34 cellular contexts compared by ENCODE assay signal in the genomic region with DNA sequence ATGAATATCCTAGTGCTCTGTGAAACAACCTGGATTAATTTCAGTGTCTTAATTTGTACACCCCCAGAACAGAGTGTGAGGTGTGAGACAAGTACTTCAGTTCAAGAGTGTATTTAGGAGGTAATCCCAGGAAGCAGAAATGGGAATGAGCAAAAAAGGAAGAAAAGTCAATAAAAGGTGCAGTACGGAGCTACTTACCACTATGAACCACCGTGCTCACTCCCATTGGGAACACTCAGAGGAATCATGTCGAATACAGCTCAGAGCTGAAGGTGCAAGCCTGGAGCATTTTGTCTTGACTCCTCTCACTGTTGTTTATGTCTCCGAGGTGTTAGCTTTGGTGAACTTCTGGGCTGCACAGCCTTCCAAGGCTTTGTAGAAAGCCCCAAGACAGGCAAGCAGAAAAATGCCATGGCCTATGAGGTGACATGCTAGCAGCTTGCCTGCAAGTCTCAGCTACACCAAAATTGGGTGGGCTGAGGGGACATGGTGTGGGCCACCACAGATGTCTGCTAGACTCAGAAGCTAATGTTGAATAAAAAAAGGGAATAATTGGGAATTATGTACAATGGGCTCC. TPM values are rescaled to one million over a fixed set of nuclear protein-coding genes. Genes with fewer than 3 reads are reported as not detected.
"Had no signal": no experiment of that assay in that cellular context is flagged by ENCODE, and none has a peak within 500 bp of the region (broad histone marks: within the 10 kb centered on the region; RNA-seq: fewer than 3 reads in every experiment).

No MANE protein-coding gene starts in this region.

- DNase-seq: activated CD4-positive, alpha-beta T cell treated with anti-CD3 and anti-CD28 coated beads for 1 hour; activated CD4-positive, alpha-beta T cell treated with anti-CD3 and anti-CD28 coated beads, Interleukin-2, amount 10 ng/mL, durations not matched to agents 7 days and 5 days; activated CD8-positive, alpha-beta T cell treated with anti-CD3 and anti-CD28 coated beads for 36 hours; activated naive CD4-positive, alpha-beta T cell; activated T-cell treated with anti-CD3 and anti-CD28 coated beads, Interleukin-2, amount 50 U/mL, for 48 hours; cerebellar nuclear complex; colonic mucosa; effector CD8-positive, alpha-beta T cell; esophagus squamous epithelium; foreskin melanocyte; heart right ventricle; lower lobe of right lung; mucosa of descending colon; sigmoid colon; stimulated activated CD4-positive, alpha-beta T cell treated with anti-CD3 and anti-CD28 coated beads, Interleukin-4, amount 100 ng/mL, for 24 hours; T-helper 1 cell had no signal

- H3K27ac Mint-ChIP-seq: activated CD4-positive, alpha-beta T cell treated with anti-CD3 and anti-CD28 coated beads, Interleukin-2, amount 10 ng/mL, durations not matched to agents 7 days and 5 days; activated CD8-positive, alpha-beta T cell treated with anti-CD3 and anti-CD28 coated beads for 36 hours; activated naive CD4-positive, alpha-beta T cell treated with anti-CD3 and anti-CD28 coated beads, Interleukin-2, amount 50 U/mL, for 72 hours; activated T-helper 2 cell treated with anti-CD3 and anti-CD28 coated beads, Interferon-gamma antibody, Interleukin-2, Interleukin-4, amounts not matched to agents 10 μg/mL and 5 μg/mL and 100 μg/mL, durations not matched to agents 14 hours and 24 hours and 36 hours; natural killer cell treated with Interleukin-12 subunit alpha and Interleukin-12 subunit beta and Interleukin-15 and Interleukin-18, amount 100 ng/mL, for 72 hours; stimulated activated effector memory CD8-positive, alpha-beta T cell treated with anti-CD3 and anti-CD28 coated beads, Interleukin-12 subunit alpha, Interleukin-12 subunit beta, amount 100 ng/mL, for 72 hours; stimulated activated naive CD8-positive, alpha-beta T cell treated with anti-CD3 and anti-CD28 coated beads, Interleukin-15, Interleukin-2, amounts not matched to agents 100 ng/mL and 50 ng/mL, for 24 hours had no signal

- H3K4me3 ChIP-seq: colonic mucosa, esophagus squamous epithelium, heart right ventricle, lower lobe of right lung, mucosa of descending colon, sigmoid colon, thoracic aorta, vagina had no signal

- H3K27ac ChIP-seq: colonic mucosa, epithelial cell of prostate, esophagus squamous epithelium, heart right ventricle, lower lobe of right lung, sigmoid colon, thoracic aorta, vagina had no signal

- H3K36me3 Mint-ChIP-seq: activated naive CD4-positive, alpha-beta T cell treated with anti-CD3 and anti-CD28 coated beads, Interleukin-2, amount 50 U/mL, for 72 hours; natural killer cell treated with Interleukin-12 subunit alpha and Interleukin-12 subunit beta and Interleukin-15 and Interleukin-18, amount 100 ng/mL, for 72 hours; stimulated activated effector memory CD8-positive, alpha-beta T cell treated with anti-CD3 and anti-CD28 coated beads, Interleukin-12 subunit alpha, Interleukin-12 subunit beta, amount 100 ng/mL, for 72 hours; type B pancreatic cell had no signal

- H3K4me1 Mint-ChIP-seq: stimulated activated effector memory CD8-positive, alpha-beta T cell treated with anti-CD3 and anti-CD28 coated beads, Interleukin-12 subunit alpha, Interleukin-12 subunit beta, amount 100 ng/mL, for 72 hours had no signal

- H3K27me3 Mint-ChIP-seq: activated CD4-positive, alpha-beta T cell treated with anti-CD3 and anti-CD28 coated beads, Interleukin-2, amount 10 ng/mL, durations not matched to agents 7 days and 5 days; activated CD8-positive, alpha-beta T cell treated with anti-CD3 and anti-CD28 coated beads for 36 hours; natural killer cell treated with Interleukin-12 subunit alpha and Interleukin-12 subunit beta and Interleukin-15 and Interleukin-18, amount 100 ng/mL, for 72 hours; progenitor cell of endocrine pancreas; stimulated activated naive CD8-positive, alpha-beta T cell treated with anti-CD3 and anti-CD28 coated beads, Interleukin-15, Interleukin-2, amounts not matched to agents 100 ng/mL and 50 ng/mL, for 24 hours; type B pancreatic cell had no signal

- H3K9me3 ChIP-seq: colonic mucosa, esophagus squamous epithelium, heart right ventricle, lower lobe of right lung, mucosa of descending colon, sigmoid colon, thoracic aorta, vagina had no signal

- H3K9me3 Mint-ChIP-seq: activated CD4-positive, alpha-beta T cell treated with anti-CD3 and anti-CD28 coated beads, Interleukin-2, amount 10 ng/mL, durations not matched to agents 7 days and 5 days; activated CD8-positive, alpha-beta T cell treated with anti-CD3 and anti-CD28 coated beads for 36 hours; activated naive CD4-positive, alpha-beta T cell treated with anti-CD3 and anti-CD28 coated beads, Interleukin-2, amount 50 U/mL, for 72 hours; activated T-helper 2 cell treated with anti-CD3 and anti-CD28 coated beads, Interferon-gamma antibody, Interleukin-2, Interleukin-4, amounts not matched to agents 10 μg/mL and 5 μg/mL and 100 μg/mL, durations not matched to agents 14 hours and 24 hours and 36 hours; natural killer cell treated with Interleukin-12 subunit alpha and Interleukin-12 subunit beta and Interleukin-15 and Interleukin-18, amount 100 ng/mL, for 72 hours; stimulated activated effector memory CD8-positive, alpha-beta T cell treated with anti-CD3 and anti-CD28 coated beads, Interleukin-12 subunit alpha, Interleukin-12 subunit beta, amount 100 ng/mL, for 72 hours; stimulated activated naive CD8-positive, alpha-beta T cell treated with anti-CD3 and anti-CD28 coated beads, Interleukin-15, Interleukin-2, amounts not matched to agents 100 ng/mL and 50 ng/mL, for 24 hours; type B pancreatic cell had no signal

- FAIRE-seq: endometrium, small intestine, TTC549 had no signal

- H3K4me3 Mint-ChIP-seq: activated CD4-positive, alpha-beta T cell treated with anti-CD3 and anti-CD28 coated beads, Interleukin-2, amount 10 ng/mL, durations not matched to agents 7 days and 5 days; activated CD8-positive, alpha-beta T cell treated with anti-CD3 and anti-CD28 coated beads for 36 hours; natural killer cell treated with Interleukin-12 subunit alpha and Interleukin-12 subunit beta and Interleukin-15 and Interleukin-18, amount 100 ng/mL, for 72 hours; stimulated activated effector memory CD8-positive, alpha-beta T cell treated with anti-CD3 and anti-CD28 coated beads, Interleukin-12 subunit alpha, Interleukin-12 subunit beta, amount 100 ng/mL, for 72 hours; stimulated activated naive CD8-positive, alpha-beta T cell treated with anti-CD3 and anti-CD28 coated beads, Interleukin-15, Interleukin-2, amounts not matched to agents 100 ng/mL and 50 ng/mL, for 24 hours; type B pancreatic cell had no signal

- H3K27me3 ChIP-seq: colonic mucosa, esophagus squamous epithelium, heart right ventricle, sigmoid colon, vagina had no signal

- ATAC-seq: activated CD8-positive, alpha-beta T cell treated with anti-CD3 and anti-CD28 coated beads for 36 hours; activated naive CD4-positive, alpha-beta T cell treated with anti-CD3 and anti-CD28 coated beads, Interleukin-2, amount 50 U/mL, for 72 hours; heart right ventricle; left lobe of liver; lower lobe of right lung; mucosa of descending colon; natural killer cell treated with Interleukin-12 subunit alpha and Interleukin-12 subunit beta and Interleukin-15 and Interleukin-18, amount 100 ng/mL, for 72 hours; stimulated activated effector memory CD8-positive, alpha-beta T cell treated with anti-CD3 and anti-CD28 coated beads, Interleukin-12 subunit alpha, Interleukin-12 subunit beta, amount 100 ng/mL, for 72 hours had no signal

- H3K4me1 ChIP-seq: colonic mucosa had no signal

- H3K36me3 ChIP-seq: colonic mucosa, thoracic aorta, vagina had no signal

RNA-seq across cellular contexts. Expression of a gene that starts 39.8 kb away (rescaled TPM):
- total RNA-seq: dermis microvascular lymphatic vessel endothelial cell, esophagus squamous epithelium, glomerular endothelial cell, lower lobe of right lung, mesenteric fat pad, mucosa of descending colon, renal cortical epithelial cell, sigmoid colon, vagina had no signal
